ENCODE assay signal across 8 cellular contexts in the genomic region with DNA sequence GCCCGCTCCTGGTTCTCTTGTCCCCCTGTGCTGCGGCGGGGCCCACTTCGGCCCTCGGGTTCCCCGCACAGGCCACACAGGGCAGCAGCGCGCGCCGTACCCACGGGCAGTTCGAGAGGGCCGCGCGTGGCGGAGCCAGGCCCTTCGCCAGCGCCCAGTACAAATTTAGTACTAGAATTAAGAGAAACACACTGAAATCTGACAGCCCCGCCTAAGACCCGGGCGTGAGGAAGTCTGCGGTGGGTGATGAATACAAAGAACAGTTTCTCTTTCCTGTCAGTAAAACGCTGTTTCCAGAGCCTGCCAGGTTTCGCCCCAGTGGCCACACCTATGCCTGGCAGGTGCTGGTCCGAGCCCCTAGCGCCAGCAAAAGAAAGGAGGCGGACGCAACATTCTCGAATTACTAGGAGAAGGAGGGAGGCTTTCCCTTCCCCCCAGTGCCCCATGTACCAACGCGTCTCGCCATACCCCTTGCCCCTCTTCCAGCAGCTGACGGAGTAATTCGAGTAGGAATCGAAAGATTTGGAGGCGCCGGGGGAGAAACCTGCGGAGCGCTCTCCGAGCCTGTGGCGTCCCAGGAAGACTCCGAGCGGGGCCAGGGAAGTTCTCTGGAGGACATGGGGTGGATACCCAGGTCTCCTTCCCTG. TPM values are rescaled to one million over a fixed set of nuclear protein-coding genes. Genes with fewer than 3 reads are reported as not detected.
DNase-seq lines count a peak whose midpoint lies in the region; ATAC-seq lines count a peak whose summit lies in the region.

No MANE protein-coding gene starts in this region.

- H3K27ac Mint-ChIP-seq in activated CD4-positive, alpha-beta memory T cell treated with anti-CD3 and anti-CD28 coated beads, Interleukin-2, amount 10 ng/mL, durations not matched to agents 7 days and 5 days, result peak overlapping the region; percentile 96

- POLR2A ChIA-PET in activated CD4-positive, alpha-beta memory T cell treated with anti-CD3 and anti-CD28 coated beads, Interleukin-2, amount 10 ng/mL, durations not matched to agents 7 days and 5 days (lab: Charles Lee), result interaction anchor here (0.8 to 9.2 kb wide), 50 partner anchors 9 to 567 kb away, joined by 3 to 498 read pairs (median 6); a partner anchor contains a TSS

- H3K27me3 ChIP-seq in effector memory CD4-positive, alpha-beta T cell (replicated peaks; ENCODE audit: control insufficient read depth, insufficient read depth, low read length, poor library complexity, severe bottlenecking), result no peaks in the 10 kb centered on the region

- H3K4me1 ChIP-seq in effector memory CD4-positive, alpha-beta T cell (ENCODE audit: control insufficient read depth, insufficient read depth, low read length, poor library complexity, severe bottlenecking), result peaks cover 33% of the 10 kb centered on the region

- peak overlapping the region; percentile 95 for H3K4me3 Mint-ChIP-seq in activated CD4-positive, alpha-beta memory T cell treated with anti-CD3 and anti-CD28 coated beads, Interleukin-2, amount 10 ng/mL, durations not matched to agents 7 days and 5 days

- peaks cover 6% of the 10 kb centered on the region for H3K36me3 ChIP-seq in effector memory CD4-positive, alpha-beta T cell (ENCODE audit: control insufficient read depth, insufficient read depth, low read length)

- ATAC-seq in GM18867 (IDR thresholded peaks at IDR 0.05; ENCODE audit: unreplicated experiment), result peak; percentile 55
- ATAC-seq in HG03135 (IDR thresholded peaks at IDR 0.05; ENCODE audit: unreplicated experiment), result peak; percentile 49

- H3K27ac ChIP-seq in effector memory CD4-positive, alpha-beta T cell (ENCODE audit: insufficient read depth, low read length, poor library complexity, severe bottlenecking), result peak overlapping the region; percentile 99

- peaks cover 75% of the 10 kb centered on the region for H3K36me3 Mint-ChIP-seq in activated CD4-positive, alpha-beta memory T cell treated with anti-CD3 and anti-CD28 coated beads, Interleukin-2, amount 10 ng/mL, durations not matched to agents 7 days and 5 days (ENCODE audit: low read depth)

- peaks cover 60% of the 10 kb centered on the region for H3K4me1 Mint-ChIP-seq in activated CD4-positive, alpha-beta memory T cell treated with anti-CD3 and anti-CD28 coated beads, Interleukin-2, amount 10 ng/mL, durations not matched to agents 7 days and 5 days

- H3K9me3 Mint-ChIP-seq in activated CD4-positive, alpha-beta memory T cell treated with anti-CD3 and anti-CD28 coated beads, Interleukin-2, amount 10 ng/mL, durations not matched to agents 7 days and 5 days, result peaks cover 2% of the 10 kb centered on the region

- H3K9me3 ChIP-seq in effector memory CD4-positive, alpha-beta T cell (ENCODE audit: control insufficient read depth, low read length), result no peaks in the 10 kb centered on the region

- DNase-seq in 8988T (peak; percentile 62), NCI-H345 (lab: John Stamatoyannopoulos, UW) (peak; percentile 69), midbrain (lab: John Stamatoyannopoulos, UW) (peak; percentile 11)
- DNase-seq in activated CD4-positive, alpha-beta memory T cell treated with anti-CD3 and anti-CD28 coated beads, Interleukin-2, amount 10 ng/mL, durations not matched to agents 7 days and 5 days, result peak; percentile 92
- peak; percentile 79 to 80 (median 80) for DNase-seq in effector memory CD4-positive, alpha-beta T cell
- DNase-seq in stimulated activated CD8-positive, alpha-beta memory T cell treated with anti-CD3 and anti-CD28 coated beads, Interleukin-4, amount 100 ng/mL, for 24 hours (ENCODE audit: low read depth), result peak; percentile 71

- CTCF ChIA-PET in activated CD4-positive, alpha-beta memory T cell treated with anti-CD3 and anti-CD28 coated beads, Interleukin-2, amount 10 ng/mL, durations not matched to agents 7 days and 5 days (lab: Charles Lee), result interaction anchor here (0.7 to 5.2 kb wide), 9 partner anchors 11 to 301 kb away, joined by 3 to 48 read pairs (median 3); a partner anchor contains a TSS

- peak overlapping the region; percentile 86 for H3K4me3 ChIP-seq in effector memory CD4-positive, alpha-beta T cell (ENCODE audit: insufficient read depth, low read depth, low read length, poor library complexity, severe bottlenecking)

- no peaks in the 10 kb centered on the region for H3K27me3 Mint-ChIP-seq in activated CD4-positive, alpha-beta memory T cell treated with anti-CD3 and anti-CD28 coated beads, Interleukin-2, amount 10 ng/mL, durations not matched to agents 7 days and 5 days

RNA-seq across cellular contexts. Expression of a gene that starts 0.6 kb away (rescaled TPM):
- total RNA-seq in activated CD4-positive, alpha-beta memory T cell treated with anti-CD3 and anti-CD28 coated beads, Interleukin-2, amount 10 ng/mL, durations not matched to agents 7 days and 5 days, result 100 to 1,000 TPM; 231 to 240 TPM

RNA-seq across cellular contexts. Expression of a gene that starts 48.1 kb away (rescaled TPM):
- total RNA-seq in activated CD4-positive, alpha-beta memory T cell treated with anti-CD3 and anti-CD28 coated beads, Interleukin-2, amount 10 ng/mL, durations not matched to agents 7 days and 5 days, result not detected

Comparison
In these comparisons a context has a peak if more than half of its experiments do, and no peak if none do; other contexts are left out.
1. Peak in every context shown above with its lines: DNase-seq, ATAC-seq, H3K4me3 ChIP-seq and H3K27ac ChIP-seq.
2. DNase-seq: peak in every context shown above with its lines; median percentile 92 in activated CD4-positive, alpha-beta memory T cell treated with anti-CD3 and anti-CD28 coated beads, Interleukin-2, amount 10 ng/mL, durations not matched to agents 7 days and 5 days; 80 in effector memory CD4-positive, alpha-beta T cell; 71 in stimulated activated CD8-positive, alpha-beta memory T cell treated with anti-CD3 and anti-CD28 coated beads, Interleukin-4, amount 100 ng/mL, for 24 hours; 69 in NCI-H345; 62 in 8988T; 11 in midbrain.